10 cellular contexts compared by ENCODE assay signal in genomic region chr3:52310861-52311566, GRCh38. TPM values are rescaled to one million over a fixed set of nuclear protein-coding genes. Genes with fewer than 3 reads are reported as not detected.
DNase-seq lines count a peak whose midpoint lies in the region; ATAC-seq, FAIRE-seq and TF ChIP-seq lines count a peak whose summit lies in the region.
"Had no signal": no experiment of that assay in that cellular context is flagged by ENCODE, and none has a peak within 500 bp of the region (broad histone marks: within the 10 kb centered on the region; RNA-seq: fewer than 3 reads in every experiment).

No MANE protein-coding gene starts in this region.

- no peaks in the 10 kb centered on the region for H3K36me3 Mint-ChIP-seq in activated CD4-positive, alpha-beta T cell treated with anti-CD3 and anti-CD28 coated beads for 36 hours (ENCODE audit: low read depth)
- H3K36me3 Mint-ChIP-seq in activated CD4-positive, alpha-beta T cell treated with anti-CD3 and anti-CD28 coated beads, Interleukin-2, amount 10 ng/mL, durations not matched to agents 7 days and 5 days (ENCODE audit: low read depth), result no peaks in the 10 kb centered on the region
- peaks cover 4% of the 10 kb centered on the region for H3K36me3 Mint-ChIP-seq in IgD-negative memory B cell

- ATAC-seq in activated CD4-positive, alpha-beta T cell treated with anti-CD3 and anti-CD28 coated beads for 36 hours, result peak; percentile 83
- peak; percentile 77 for ATAC-seq in GM12878
- ATAC-seq in HG03457 (IDR thresholded peaks at IDR 0.05; ENCODE audit: unreplicated experiment), result no peak
- ATAC-seq: HCT116, PC-3 had no signal

- WGBS in GM12878 (ENCODE audit: insufficient coverage, insufficient replicate concordance, low lambda C conversion rate, missing lambda C conversion rate), result 56% methylated on average over 9 of the region's 9 CpGs

- SMC1A ChIA-PET in GM12878 (lab: Charles Lee; ENCODE audit: uncharacterized antibody, unreplicated experiment), result interaction anchor here (0.6 to 2.6 kb wide), 7 partner anchors 10 to 80 kb away, joined by 3 to 12 read pairs (median 3); no protein-coding TSS in a partner anchor

- peak; percentile 58 for DNase-seq in activated CD4-positive, alpha-beta T cell treated with anti-CD3 and anti-CD28 coated beads for 36 hours
- DNase-seq in activated CD4-positive, alpha-beta T cell treated with anti-CD3 and anti-CD28 coated beads, Interleukin-2, amount 10 ng/mL, durations not matched to agents 7 days and 5 days, result no peak
- DNase-seq in GM12878 (ENCODE audit: low read depth, low spot score) (peak; percentile 47), right atrium auricular region (ENCODE audit: low spot score) (no peak), ACHN (no peak)
- peak; percentile 37 for DNase-seq in stimulated activated CD8-positive, alpha-beta memory T cell treated with anti-CD3 and anti-CD28 coated beads, Interleukin-7, amount 100 ng/mL, for 24 hours (ENCODE audit: low read depth)
- DNase-seq: PC-3 had no signal

- peaks cover 63% of the 10 kb centered on the region for H3K4me1 ChIP-seq in GM12878 (ENCODE audit: control insufficient read depth, insufficient read depth, low read length)
- H3K4me1 ChIP-seq in right atrium auricular region, result peaks cover 0 to 12% of the 10 kb centered on the region in 2 donors

- no peaks in the 10 kb centered on the region for H3K9me3 Mint-ChIP-seq in activated CD4-positive, alpha-beta T cell treated with anti-CD3 and anti-CD28 coated beads for 36 hours (ENCODE audit: low read depth)
- H3K9me3 Mint-ChIP-seq in activated CD4-positive, alpha-beta T cell treated with anti-CD3 and anti-CD28 coated beads, Interleukin-2, amount 10 ng/mL, durations not matched to agents 7 days and 5 days, result no peaks in the 10 kb centered on the region
- H3K9me3 Mint-ChIP-seq in IgD-negative memory B cell, result no peaks in the 10 kb centered on the region

- POLR2A ChIA-PET in activated CD4-positive, alpha-beta T cell treated with anti-CD3 and anti-CD28 coated beads for 36 hours (lab: Charles Lee), result no interaction called here
- POLR2A ChIA-PET in activated CD4-positive, alpha-beta T cell treated with anti-CD3 and anti-CD28 coated beads, Interleukin-2, amount 10 ng/mL, durations not matched to agents 7 days and 5 days (lab: Charles Lee), result no interaction called here
- POLR2A ChIA-PET in GM12878 (lab: Charles Lee), result interaction anchor here (0.6 to 5.7 kb wide), 5 partner anchors 10 to 1456 kb away, joined by 3 to 29 read pairs (median 4); partner anchors contain the start of gene GLYCTK

- H4K20me1 ChIP-seq in GM12878 (ENCODE audit: control insufficient read depth, insufficient read depth), result no peaks in the 10 kb centered on the region

- H3K4me1 Mint-ChIP-seq in activated CD4-positive, alpha-beta T cell treated with anti-CD3 and anti-CD28 coated beads for 36 hours, result peaks cover 44% of the 10 kb centered on the region
- H3K4me1 Mint-ChIP-seq in activated CD4-positive, alpha-beta T cell treated with anti-CD3 and anti-CD28 coated beads, Interleukin-2, amount 10 ng/mL, durations not matched to agents 7 days and 5 days, result peaks cover 10% of the 10 kb centered on the region
- peaks cover 20 to 33% (median 30%) of the 10 kb centered on the region in 3 donors for H3K4me1 Mint-ChIP-seq in IgD-negative memory B cell

- CTCF ChIA-PET in activated CD4-positive, alpha-beta T cell treated with anti-CD3 and anti-CD28 coated beads for 36 hours (lab: Charles Lee), result interaction anchor here (0.7 kb wide), 1 partner anchor 42 kb away, joined by 3 read pairs; no protein-coding TSS in a partner anchor
- CTCF ChIA-PET in activated CD4-positive, alpha-beta T cell treated with anti-CD3 and anti-CD28 coated beads, Interleukin-2, amount 10 ng/mL, durations not matched to agents 7 days and 5 days (lab: Charles Lee), result no interaction called here
- CTCF ChIA-PET in GM12878 (lab: Yijun Ruan, JAX), result interaction anchor here (3.1 to 8.2 kb wide), 2 partner anchors 10 to 28 kb away, joined by 19 to 60 read pairs; no protein-coding TSS in a partner anchor

- no peak for TF ChIP-seq POLR2A in GM12878 (IDR thresholded peaks at IDR 0.05; ENCODE audit: low read depth, low read length)

- RAD21 ChIA-PET in GM12878 (lab: Charles Lee; ENCODE audit: unreplicated experiment), result interaction anchor here (0.6 to 3.7 kb wide), 7 partner anchors 10 to 58 kb away, joined by 3 to 11 read pairs (median 3); partner anchors contain the start of gene GLYCTK

- TF ChIP-seq CTCF in GM12878 (IDR thresholded peaks at IDR 0.05 in 2 of 3, conservative IDR thresholded peaks at IDR 0.05 in 1 of 3; ENCODE audit: control insufficient read depth in 2 of 3, extremely low read depth in 1 of 3, insufficient read depth in 1 of 3, low read depth in 3 of 3, low read length in 3 of 3), result peak in 1 of 3 experiments; percentile 12; a peak in 1 of 6 replicates
- no peak for TF ChIP-seq CTCF in right atrium auricular region (IDR thresholded peaks at IDR 0.05)

- no peak overlapping the region; the same call in 1 of the 2 replicates for H2AFZ ChIP-seq in GM12878 (ENCODE audit: control insufficient read depth, low read depth, low read length)

- peak overlapping the region; percentile 44 for H3K4me2 ChIP-seq in GM12878 (ENCODE audit: control insufficient read depth, insufficient read depth)

- no peak overlapping the region for H3K4me3 Mint-ChIP-seq in activated CD4-positive, alpha-beta T cell treated with anti-CD3 and anti-CD28 coated beads for 36 hours
- H3K4me3 Mint-ChIP-seq in activated CD4-positive, alpha-beta T cell treated with anti-CD3 and anti-CD28 coated beads, Interleukin-2, amount 10 ng/mL, durations not matched to agents 7 days and 5 days, result no peak overlapping the region
- H3K4me3 Mint-ChIP-seq in IgD-negative memory B cell, result peak overlapping the region in 3 of 4 donors; percentile 43 to 58 (median 50)

- H3K36me3 ChIP-seq in GM12878 (ENCODE audit: control insufficient read depth in 2 of 2, insufficient read depth in 2 of 2, low read length in 1 of 2) (no peaks in the 10 kb centered on the region; a peak in 1 of 4 replicates), right atrium auricular region (no peaks in the 10 kb centered on the region)

- no peak for FAIRE-seq in GM12878 (lab: Jason Lieb, UNC)

- H3K79me2 ChIP-seq in GM12878 (ENCODE audit: control insufficient read depth, insufficient read depth, low read length), result no peaks in the 10 kb centered on the region

- no peak overlapping the region for H3K4me3 ChIP-seq in GM12878
- no peak overlapping the region for H3K4me3 ChIP-seq in right atrium auricular region

- H3K27ac ChIP-seq in GM12878 (ENCODE audit: control insufficient read depth, insufficient read depth), result peak overlapping the region; percentile 70
- H3K27ac ChIP-seq in right atrium auricular region, result no peak overlapping the region

- TF ChIP-seq EP300 in GM12878 (IDR thresholded peaks at IDR 0.05; ENCODE audit: borderline replicate concordance in 1 of 2, control insufficient read depth in 1 of 2, low read depth in 2 of 2, low read length in 2 of 2), result peak; percentile 72 to 81; a peak in 2 of 4 replicates

- intact Hi-C loops in activated CD4-positive, alpha-beta T cell treated with anti-CD3 and anti-CD28 coated beads for 36 hours (cut with DNase I, micrococcal nuclease), result no loop called here
- intact Hi-C loops in GM12878 (cut with micrococcal nuclease; ENCODE audit: unreplicated experiment), result no loop called here

- peak overlapping the region; percentile 42 for H3K27ac Mint-ChIP-seq in activated CD4-positive, alpha-beta T cell treated with anti-CD3 and anti-CD28 coated beads for 36 hours
- H3K27ac Mint-ChIP-seq in activated CD4-positive, alpha-beta T cell treated with anti-CD3 and anti-CD28 coated beads, Interleukin-2, amount 10 ng/mL, durations not matched to agents 7 days and 5 days, result no peak overlapping the region
- peak overlapping the region; percentile 25 to 85 (median 82) for H3K27ac Mint-ChIP-seq in IgD-negative memory B cell

- H3K27me3 Mint-ChIP-seq in activated CD4-positive, alpha-beta T cell treated with anti-CD3 and anti-CD28 coated beads for 36 hours, result no peaks in the 10 kb centered on the region
- H3K27me3 Mint-ChIP-seq in activated CD4-positive, alpha-beta T cell treated with anti-CD3 and anti-CD28 coated beads, Interleukin-2, amount 10 ng/mL, durations not matched to agents 7 days and 5 days, result no peaks in the 10 kb centered on the region
- H3K27me3 Mint-ChIP-seq in IgD-negative memory B cell, result no peaks in the 10 kb centered on the region

- no TSS peak for BruUV-seq in GM12878 (replicated peaks; lab: Mats Ljungman, UMichigan)

- H3K27me3 ChIP-seq in GM12878 (replicated peaks in 1 of 2; ENCODE audit: control insufficient read depth in 2 of 2, insufficient read depth in 2 of 2, low read length in 1 of 2), result no peaks in the 10 kb centered on the region
- no peaks in the 10 kb centered on the region for H3K27me3 ChIP-seq in right atrium auricular region

- H3K9ac ChIP-seq in GM12878 (ENCODE audit: control insufficient read depth, insufficient read depth, low read length), result peak overlapping the region; percentile 41

- in situ Hi-C loops in GM12878 (cut with MboI), result no loop called here
- in situ Hi-C loops in ACHN (cut with HindIII; ENCODE audit: low pct_ligation_motif_present, low pct_unique_long_range_greater_than_20kb, low sequenced_read_pairs), result no loop called here

- no peak for TF ChIP-seq RAD21 in GM12878 (IDR thresholded peaks at IDR 0.05; ENCODE audit: insufficient read depth, low read depth, low read length)

- H3K9me3 ChIP-seq in GM12878 (replicated peaks; ENCODE audit: control insufficient read depth, insufficient read depth, low read length), result no peaks in the 10 kb centered on the region
- H3K9me3 ChIP-seq in right atrium auricular region, result no peaks in the 10 kb centered on the region

RNA-seq across cellular contexts. Expression of gene DNAH1, which starts 5.1 kb away (rescaled TPM):
- total RNA-seq in activated CD4-positive, alpha-beta T cell treated with anti-CD3 and anti-CD28 coated beads for 36 hours, result 10 to 100 TPM in 1 of 2 experiments, 1 to 10 TPM in 1; 7.4 to 10.1 TPM
- 10 to 100 TPM; 25.2 to 25.7 TPM for total RNA-seq in activated CD4-positive, alpha-beta T cell treated with anti-CD3 and anti-CD28 coated beads, Interleukin-2, amount 10 ng/mL, durations not matched to agents 7 days and 5 days
- polyA plus RNA-seq in IgD-negative memory B cell, result 1.1 TPM
- total RNA-seq in GM12878 (2013; cell fraction: nucleolus; rRNA removed), result 71.1 and 76.2 TPM in 2 replicates
- total RNA-seq in GM12878 (2014; rRNA removed), result 3.3 and 3.4 TPM in 2 replicates
- total RNA-seq in GM12878 (2014; rRNA removed; fragmentation: Illumina TruSeq; extraction: Trizol), result 2.3 TPM in 2 replicates
- total RNA-seq in GM12878 (2021), result 4.4 and 5.7 TPM in 2 replicates
- polyA plus RNA-seq in GM12878 (2011; ENCODE audit: low read depth), result 3.9 TPM
- 1.8 and 3.2 TPM in 2 replicates for polyA plus RNA-seq in GM12878 (2011; rRNA removed)
- 2.9 and 4.0 TPM in 2 replicates for polyA plus RNA-seq in GM12878 (2011; cell fraction: cytosol; rRNA removed)
- 41.3 and 54.3 TPM in 2 replicates for polyA plus RNA-seq in GM12878 (2011; cell fraction: nucleus; rRNA removed)
- polyA plus RNA-seq in GM12878 (2012), result 5.3 and 7.2 TPM in 2 replicates
- 2.3 and 3.7 TPM in 2 replicates for polyA plus RNA-seq in GM12878 (2014; fragmentation: Illumina TruSeq; extraction: Trizol)
- under 1 TPM; 0.31 to 0.33 TPM for polyA plus RNA-seq in GM12878 (2014; fragmentation: Nextera tagmentation; extraction: Ambion mirVana)
- 4.4 and 5.8 TPM in 2 replicates for polyA plus RNA-seq in GM12878 (2014; rRNA removed)
- under 1 TPM; 0.48 to 0.57 TPM for polyA plus RNA-seq in GM12878 (2016; fragmentation: Nextera tagmentation; extraction: Ambion mirVana)
- 11.5 and 14.5 TPM in 2 replicates for polyA minus RNA-seq in GM12878 (2011; rRNA and poly(A)+ RNA removed)
- 1.0 and 1.3 TPM in 2 replicates for polyA minus RNA-seq in GM12878 (2011; cell fraction: cytosol; rRNA and poly(A)+ RNA removed)
- polyA minus RNA-seq in GM12878 (2011; cell fraction: nucleus; rRNA and poly(A)+ RNA removed), result 10.0 and 18.0 TPM in 2 replicates
- total RNA-seq in right atrium auricular region, result 1 to 10 TPM; 1.5 to 2.5 TPM

RNA-seq across cellular contexts. Expression of gene GLYCTK, which starts 23.4 kb away (rescaled TPM):
- total RNA-seq in activated CD4-positive, alpha-beta T cell treated with anti-CD3 and anti-CD28 coated beads for 36 hours, result 10 to 100 TPM; 13.3 to 18.8 TPM
- total RNA-seq in activated CD4-positive, alpha-beta T cell treated with anti-CD3 and anti-CD28 coated beads, Interleukin-2, amount 10 ng/mL, durations not matched to agents 7 days and 5 days, result 10 to 100 TPM; 25.0 to 29.4 TPM
- 7.4 TPM for polyA plus RNA-seq in IgD-negative memory B cell
- total RNA-seq in GM12878 (2013; cell fraction: nucleolus; rRNA removed), result 49.8 and 58.7 TPM in 2 replicates
- total RNA-seq in GM12878 (2014; rRNA removed), result 13.7 and 14.9 TPM in 2 replicates
- 8.5 and 8.8 TPM in 2 replicates for total RNA-seq in GM12878 (2014; rRNA removed; fragmentation: Illumina TruSeq; extraction: Trizol)
- 19.0 and 19.9 TPM in 2 replicates for total RNA-seq in GM12878 (2021)
- polyA plus RNA-seq in GM12878 (2011; ENCODE audit: low read depth), result 7.2 TPM
- 6.5 and 13.5 TPM in 2 replicates for polyA plus RNA-seq in GM12878 (2011; rRNA removed)
- 21.6 and 36.9 TPM in 2 replicates for polyA plus RNA-seq in GM12878 (2011; cell fraction: cytosol; rRNA removed)
- polyA plus RNA-seq in GM12878 (2011; cell fraction: nucleus; rRNA removed), result 76.2 and 80.1 TPM in 2 replicates
- polyA plus RNA-seq in GM12878 (2012), result 10.3 and 13.3 TPM in 2 replicates
- 2.3 and 7.4 TPM in 2 replicates for polyA plus RNA-seq in GM12878 (2014; fragmentation: Illumina TruSeq; extraction: Trizol)
- 1 to 10 TPM in 1 of 2 experiments, under 1 TPM in 1; 0.66 to 2.7 TPM for polyA plus RNA-seq in GM12878 (2014; fragmentation: Nextera tagmentation; extraction: Ambion mirVana)
- polyA plus RNA-seq in GM12878 (2014; rRNA removed), result 22.6 and 26.5 TPM in 2 replicates
- 10 to 100 TPM; 10.6 to 15.7 TPM for polyA plus RNA-seq in GM12878 (2016; fragmentation: Nextera tagmentation; extraction: Ambion mirVana)
- 11.3 and 23.6 TPM in 2 replicates for polyA minus RNA-seq in GM12878 (2011; rRNA and poly(A)+ RNA removed)
- 5.3 and 7.6 TPM in 2 replicates for polyA minus RNA-seq in GM12878 (2011; cell fraction: cytosol; rRNA and poly(A)+ RNA removed)
- polyA minus RNA-seq in GM12878 (2011; cell fraction: nucleus; rRNA and poly(A)+ RNA removed), result 19.2 and 41.1 TPM in 2 replicates
- total RNA-seq in right atrium auricular region, result 1 to 10 TPM; 2.0 to 5.4 TPM

RNA-seq across cellular contexts. Expression of gene WDR82, which starts 32.6 kb away (rescaled TPM):
- 100 to 1,000 TPM in 1 of 2 experiments, 10 to 100 TPM in 1; 95.2 to 113 TPM for total RNA-seq in activated CD4-positive, alpha-beta T cell treated with anti-CD3 and anti-CD28 coated beads for 36 hours
- 100 to 1,000 TPM; 140 to 143 TPM for total RNA-seq in activated CD4-positive, alpha-beta T cell treated with anti-CD3 and anti-CD28 coated beads, Interleukin-2, amount 10 ng/mL, durations not matched to agents 7 days and 5 days
- polyA plus RNA-seq in IgD-negative memory B cell (55.0 TPM), GM12878 (2011; rRNA removed) (81.8 and 82.4 TPM in 2 replicates), GM12878 (2014; fragmentation: Illumina TruSeq; extraction: Trizol) (65.8 and 67.0 TPM in 2 replicates), GM12878 (2014; fragmentation: Nextera tagmentation; extraction: Ambion mirVana) (10 to 100 TPM; 10.4 to 12.5 TPM), GM12878 (2014; rRNA removed) (49.5 and 55.2 TPM in 2 replicates), GM12878 (2016; fragmentation: Nextera tagmentation; extraction: Ambion mirVana) (10 to 100 TPM; 10.1 to 15.8 TPM)
- 29.7 and 32.2 TPM in 2 replicates for total RNA-seq in GM12878 (2013; cell fraction: nucleolus; rRNA removed)
- total RNA-seq in GM12878 (2014; rRNA removed) (50.0 and 51.1 TPM in 2 replicates), GM12878 (2014; rRNA removed; fragmentation: Illumina TruSeq; extraction: Trizol) (45.1 and 46.4 TPM in 2 replicates), GM12878 (2021) (61.0 and 64.8 TPM in 2 replicates), right atrium auricular region (10 to 100 TPM; 43.2 to 43.8 TPM)
- polyA plus RNA-seq in GM12878 (2011; ENCODE audit: low read depth), result 33.3 TPM
- polyA plus RNA-seq in GM12878 (2011; cell fraction: cytosol; rRNA removed), result 51.8 and 52.6 TPM in 2 replicates
- 14.2 and 20.5 TPM in 2 replicates for polyA plus RNA-seq in GM12878 (2011; cell fraction: nucleus; rRNA removed)
- 35.7 and 40.2 TPM in 2 replicates for polyA plus RNA-seq in GM12878 (2012)
- 86.3 and 110 TPM in 2 replicates for polyA minus RNA-seq in GM12878 (2011; rRNA and poly(A)+ RNA removed)
- polyA minus RNA-seq in GM12878 (2011; cell fraction: cytosol; rRNA and poly(A)+ RNA removed), result 27.0 and 31.9 TPM in 2 replicates
- polyA minus RNA-seq in GM12878 (2011; cell fraction: nucleus; rRNA and poly(A)+ RNA removed), result 12.8 and 23.2 TPM in 2 replicates

Comparison
In these comparisons a context has a peak if more than half of its experiments do, and no peak if none do; other contexts are left out.
1. DNase-seq: peak in activated CD4-positive, alpha-beta T cell treated with anti-CD3 and anti-CD28 coated beads for 36 hours (single experiment), GM12878 (single experiment) and stimulated activated CD8-positive, alpha-beta memory T cell treated with anti-CD3 and anti-CD28 coated beads, Interleukin-7, amount 100 ng/mL, for 24 hours (single experiment); none in activated CD4-positive, alpha-beta T cell treated with anti-CD3 and anti-CD28 coated beads, Interleukin-2, amount 10 ng/mL, durations not matched to agents 7 days and 5 days (single experiment), right atrium auricular region (single experiment) and ACHN (single experiment).
2. H3K4me3 Mint-ChIP-seq: peak in IgD-negative memory B cell (3 of 4); none in activated CD4-positive, alpha-beta T cell treated with anti-CD3 and anti-CD28 coated beads for 36 hours (single experiment) and activated CD4-positive, alpha-beta T cell treated with anti-CD3 and anti-CD28 coated beads, Interleukin-2, amount 10 ng/mL, durations not matched to agents 7 days and 5 days (single experiment).